7 cellular contexts compared by ENCODE assay signal in the genomic region with DNA sequence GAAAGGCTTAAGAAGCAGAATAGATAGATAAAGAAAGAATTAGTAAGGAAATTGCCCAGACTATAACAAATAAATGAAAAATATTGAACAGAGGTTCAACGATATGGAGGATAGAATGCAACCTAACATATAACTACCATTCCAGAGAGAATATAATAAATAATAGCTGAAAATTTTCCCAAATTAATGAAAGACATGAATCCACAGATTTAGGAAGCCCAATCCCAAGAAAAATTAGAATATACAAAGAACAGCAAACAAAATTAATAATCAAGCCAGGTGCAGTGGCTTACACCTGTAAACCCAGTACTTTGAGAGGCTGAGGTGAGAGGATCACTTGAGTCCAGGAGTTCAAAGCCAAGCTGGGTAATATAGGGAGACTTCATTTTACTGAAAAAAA.
"Had no signal": no experiment of that assay in that cellular context is flagged by ENCODE, and none has a peak within 500 bp of the region (broad histone marks: within the 10 kb centered on the region; RNA-seq: fewer than 3 reads in every experiment).

No MANE protein-coding gene starts in this region.

- DNase-seq: IMR-90, KBM-7, KG1 had no signal

- H3K9ac ChIP-seq: KMS-11 had no signal

- FAIRE-seq: HepG2, HTR-8/SVneo had no signal

- H3K4me2 ChIP-seq: KMS-11 had no signal

- H3K27ac ChIP-seq: HL-60, KMS-11 had no signal
